ENCODE assay signal across 9 cellular contexts in the genomic region with DNA sequence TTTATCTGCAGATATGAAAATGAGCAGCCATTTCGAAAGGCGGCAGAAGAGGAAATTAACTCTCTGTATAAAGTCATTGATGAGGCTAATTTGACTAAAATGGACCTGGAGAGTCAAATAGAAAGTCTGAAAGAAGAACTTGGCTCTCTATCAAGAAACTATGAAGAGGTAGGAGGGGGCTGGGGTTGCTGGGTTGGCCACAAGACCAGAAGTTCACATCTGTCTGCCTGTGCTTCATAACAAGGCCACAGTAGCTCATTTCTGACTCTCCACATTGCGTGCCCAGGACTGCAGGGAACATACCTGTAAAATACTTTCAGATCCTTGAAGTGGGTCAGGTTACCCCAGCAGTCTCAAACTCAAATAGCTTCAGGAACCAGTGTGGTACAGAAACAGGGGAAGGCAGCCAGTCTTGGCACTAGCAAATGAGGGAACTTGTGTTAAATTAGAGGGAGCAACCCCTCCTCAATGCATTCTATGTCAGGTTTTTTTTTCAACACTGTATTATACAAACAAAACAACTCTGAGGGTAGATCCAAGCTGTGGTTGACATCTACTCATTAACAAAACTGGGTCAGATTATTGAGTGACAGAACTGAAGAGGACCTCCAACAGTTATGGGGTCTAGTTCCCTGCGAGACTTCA. TPM values are rescaled to one million over a fixed set of nuclear protein-coding genes. Genes with fewer than 3 reads are reported as not detected.
DNase-seq lines count a peak whose midpoint lies in the region; ATAC-seq and TF ChIP-seq lines count a peak whose summit lies in the region.
"Had no signal": no experiment of that assay in that cellular context is flagged by ENCODE, and none has a peak within 500 bp of the region (broad histone marks: within the 10 kb centered on the region; RNA-seq: fewer than 3 reads in every experiment).

No MANE protein-coding gene starts in this region.

- H3K27me3 ChIP-seq in HAP-1 (ENCODE audit: low read depth) = no peaks in the 10 kb centered on the region
- no peaks in the 10 kb centered on the region for H3K27me3 ChIP-seq in adrenal gland

- no peak overlapping the region for H3K27ac ChIP-seq in adrenal gland

- intact Hi-C loops in adrenal gland (cut with DNase I) = no loop called here

- peak; percentile 88 for ATAC-seq in HG03139 (IDR thresholded peaks at IDR 0.05; ENCODE audit: unreplicated experiment)

- POLR2A ChIA-PET in activated CD4-positive, alpha-beta T cell treated with anti-CD3 and anti-CD28 coated beads, Interleukin-2, amount 10 ng/mL, durations not matched to agents 7 days and 5 days (lab: Charles Lee) = interaction anchor here (0.6 kb wide), 1 partner anchor 8 kb away, joined by 4 read pairs; no protein-coding TSS in a partner anchor

- no peak overlapping the region for H3K4me3 Mint-ChIP-seq in activated CD4-positive, alpha-beta T cell treated with anti-CD3 and anti-CD28 coated beads, Interleukin-2, amount 10 ng/mL, durations not matched to agents 7 days and 5 days

- DNase-seq in activated T-cell treated with anti-CD3 and anti-CD28 coated beads for 48 hours (ENCODE audit: low read depth) (peak; percentile 52), HAP-1 (ENCODE audit: low spot score in 2 of 2) (no peak), adrenal gland (no peak), dedifferentiated amniotic fluid mesenchymal stem cell (ENCODE audit: extremely low spot score) (no peak)
- no peak for DNase-seq in activated T-cell treated with anti-CD3 and anti-CD28 coated beads, Interleukin-2, amount 50 U/mL, for 1 hour
- peak; percentile 40 for DNase-seq in activated CD4-positive, alpha-beta T cell treated with anti-CD3 and anti-CD28 coated beads, Interleukin-2, amount 10 ng/mL, durations not matched to agents 7 days and 5 days
- DNase-seq in stimulated activated CD4-positive, alpha-beta T cell treated with anti-CD3 and anti-CD28 coated beads, Interleukin-15, amount 100 ng/mL, for 24 hours = peak; percentile 76

- H3K4me3 ChIP-seq in HAP-1 (no peak overlapping the region), adrenal gland (no peak overlapping the region)

- TF ChIP-seq POLR2A in adrenal gland (IDR thresholded peaks at IDR 0.05) = no peak

- no peaks in the 10 kb centered on the region for H3K36me3 Mint-ChIP-seq in activated CD4-positive, alpha-beta T cell treated with anti-CD3 and anti-CD28 coated beads, Interleukin-2, amount 10 ng/mL, durations not matched to agents 7 days and 5 days (ENCODE audit: low read depth)

- in situ Hi-C loops in HAP-1 (cut with MboI; ENCODE audit: low sequenced_read_pairs) = no loop called here

- H3K4me1 ChIP-seq in HAP-1 (peaks cover 4% of the 10 kb centered on the region), adrenal gland (replicated peaks in 1 of 2) (peaks cover 0 to 5% of the 10 kb centered on the region in 2 donors)

- H3K9me3 ChIP-seq in HAP-1 (no peaks in the 10 kb centered on the region), adrenal gland (replicated peaks in 1 of 3) (no peaks in the 10 kb centered on the region)

- H3K4me1 Mint-ChIP-seq in activated CD4-positive, alpha-beta T cell treated with anti-CD3 and anti-CD28 coated beads, Interleukin-2, amount 10 ng/mL, durations not matched to agents 7 days and 5 days = peaks cover 34% of the 10 kb centered on the region

- H3K27me3 Mint-ChIP-seq in activated CD4-positive, alpha-beta T cell treated with anti-CD3 and anti-CD28 coated beads, Interleukin-2, amount 10 ng/mL, durations not matched to agents 7 days and 5 days = no peaks in the 10 kb centered on the region

- H3K9me3 Mint-ChIP-seq in activated CD4-positive, alpha-beta T cell treated with anti-CD3 and anti-CD28 coated beads, Interleukin-2, amount 10 ng/mL, durations not matched to agents 7 days and 5 days = no peaks in the 10 kb centered on the region

- H3K36me3 ChIP-seq in HAP-1 (replicated peaks) = no peaks in the 10 kb centered on the region
- no peaks in the 10 kb centered on the region for H3K36me3 ChIP-seq in adrenal gland (replicated peaks in 1 of 2)

- no peak for TF ChIP-seq CTCF in adrenal gland (IDR thresholded peaks at IDR 0.05)

- peak overlapping the region; percentile 86 for H3K27ac Mint-ChIP-seq in activated CD4-positive, alpha-beta T cell treated with anti-CD3 and anti-CD28 coated beads, Interleukin-2, amount 10 ng/mL, durations not matched to agents 7 days and 5 days

- CTCF ChIA-PET in activated CD4-positive, alpha-beta T cell treated with anti-CD3 and anti-CD28 coated beads, Interleukin-2, amount 10 ng/mL, durations not matched to agents 7 days and 5 days (lab: Charles Lee) = interaction anchor here (1.3 to 1.7 kb wide), 2 partner anchors 13 to 19 kb away, joined by 3 to 5 read pairs; no protein-coding TSS in a partner anchor

- WGBS in adrenal gland, 4 donors = 63 to 89% (median 76%) methylated on average over 4 of the region's 4 CpGs

RNA-seq across cellular contexts. Expression of a gene that starts 48.7 kb away (rescaled TPM):
- under 1 TPM in 1 of 2 experiments, not detected in 1; 0.33 TPM for total RNA-seq in activated CD4-positive, alpha-beta T cell treated with anti-CD3 and anti-CD28 coated beads, Interleukin-2, amount 10 ng/mL, durations not matched to agents 7 days and 5 days
- total RNA-seq in adrenal gland = not detected
- polyA plus RNA-seq in adrenal gland = not detected
- total RNA-seq: urinary bladder had no signal
- polyA plus RNA-seq: urinary bladder had no signal

Comparison
In these comparisons a context has a peak if more than half of its experiments do, and no peak if none do; other contexts are left out.
1. DNase-seq: peak in activated T-cell treated with anti-CD3 and anti-CD28 coated beads for 48 hours (single experiment), activated CD4-positive, alpha-beta T cell treated with anti-CD3 and anti-CD28 coated beads, Interleukin-2, amount 10 ng/mL, durations not matched to agents 7 days and 5 days (single experiment) and stimulated activated CD4-positive, alpha-beta T cell treated with anti-CD3 and anti-CD28 coated beads, Interleukin-15, amount 100 ng/mL, for 24 hours (single experiment); none in activated T-cell treated with anti-CD3 and anti-CD28 coated beads, Interleukin-2, amount 50 U/mL, for 1 hour (single experiment), HAP-1 (0 of 2), adrenal gland (0 of 7) and dedifferentiated amniotic fluid mesenchymal stem cell (single experiment).